18 cellular contexts compared by ENCODE assay signal in genomic region chr12:94276725-94277124, GRCh38.
DNase-seq lines count a peak whose midpoint lies in the region; ATAC-seq, FAIRE-seq and TF ChIP-seq lines count a peak whose summit lies in the region.
"Had no signal": no experiment of that assay in that cellular context is flagged by ENCODE, and none has a peak within 500 bp of the region (broad histone marks: within the 10 kb centered on the region; RNA-seq: fewer than 3 reads in every experiment).

No MANE protein-coding gene starts in this region.

- FAIRE-seq in K562 (lab: Jason Lieb, UNC), result no peak
- FAIRE-seq: A549, GM12892 had no signal

- ATAC-seq in K562 (no peak), left colon (peak; percentile 63), mucosa of descending colon (peak; percentile 25), HG02798 (IDR thresholded peaks at IDR 0.05; ENCODE audit: poor library complexity, unreplicated experiment) (no peak)
- ATAC-seq in activated CD8-positive, alpha-beta T cell treated with anti-CD3 and anti-CD28 coated beads, Interleukin-2, amount 10 ng/mL, durations not matched to agents 7 days and 5 days, result no peak
- ATAC-seq: A549, GM23338 had no signal

- H3K27me3 ChIP-seq in K562 (ENCODE audit: control insufficient read depth in 2 of 2, insufficient read depth in 2 of 2, low read length in 2 of 2), result peaks cover 4 to 30% of the 10 kb centered on the region in 2 experiments; a peak in 4 of 5 replicates
- H3K27me3 ChIP-seq in CD8-positive, alpha-beta memory T cell (ENCODE audit: insufficient read depth, low read length, poor library complexity, severe bottlenecking), result no peaks in the 10 kb centered on the region
- H3K27me3 ChIP-seq: BE2C had no signal

- DNase-seq in K562 (ENCODE audit: extremely low read depth in 1 of 4, low spot score in 3 of 4) (no peak), left colon (no peak), mucosa of descending colon (no peak), D341Med (ENCODE audit: low spot score) (no peak)
- DNase-seq in activated CD8-positive, alpha-beta T cell treated with anti-CD3 and anti-CD28 coated beads, Interleukin-2, amount 10 ng/mL, durations not matched to agents 7 days and 5 days, result no peak
- no peak for DNase-seq in CD8-positive, alpha-beta memory T cell
- DNase-seq: BE2C; CD4-positive, alpha-beta memory T cell; COR-L47; DND-41; GDM1; H7 had no signal

- H3K4me1 Mint-ChIP-seq in activated CD8-positive, alpha-beta T cell treated with anti-CD3 and anti-CD28 coated beads, Interleukin-2, amount 10 ng/mL, durations not matched to agents 7 days and 5 days (ENCODE audit: low read depth), result peaks cover 9% of the 10 kb centered on the region
- peaks cover 7 to 12% (median 10%) of the 10 kb centered on the region in 3 donors for H3K4me1 Mint-ChIP-seq in CD8-positive, alpha-beta memory T cell

- H3K36me3 ChIP-seq in K562 (ENCODE audit: control insufficient read depth, insufficient read depth, low read length) (no peaks in the 10 kb centered on the region), mucosa of descending colon (ENCODE audit: low read depth) (no peaks in the 10 kb centered on the region)
- peaks cover 5% of the 10 kb centered on the region for H3K36me3 ChIP-seq in CD8-positive, alpha-beta memory T cell (ENCODE audit: insufficient read depth, low read length)
- H3K36me3 ChIP-seq: BE2C had no signal

- H3K4me1 ChIP-seq in K562 (replicated peaks in 1 of 2; ENCODE audit: control insufficient read depth in 2 of 2, insufficient read depth in 2 of 2, low read length in 2 of 2) (no peaks in the 10 kb centered on the region), mucosa of descending colon (ENCODE audit: low read depth) (no peaks in the 10 kb centered on the region)
- peaks cover under 1% of the 10 kb centered on the region for H3K4me1 ChIP-seq in CD8-positive, alpha-beta memory T cell (ENCODE audit: insufficient read depth, low read length)
- H3K4me1 ChIP-seq: A549, BE2C had no signal

- no peak overlapping the region for H2AFZ ChIP-seq in K562 (ENCODE audit: low read depth, low read length)
- H2AFZ ChIP-seq: GM23338 had no signal

- H3K9me3 ChIP-seq in K562 (replicated peaks; ENCODE audit: control insufficient read depth, insufficient read depth, low read depth, low read length) (no peaks in the 10 kb centered on the region), mucosa of descending colon (no peaks in the 10 kb centered on the region)
- no peaks in the 10 kb centered on the region for H3K9me3 ChIP-seq in CD8-positive, alpha-beta memory T cell (ENCODE audit: low read length)
- H3K9me3 ChIP-seq: A549 had no signal

- no peak for TF ChIP-seq EP300 in K562 (IDR thresholded peaks at IDR 0.05; ENCODE audit: low read length)

- no peak overlapping the region for H3K27ac Mint-ChIP-seq in activated CD8-positive, alpha-beta T cell treated with anti-CD3 and anti-CD28 coated beads, Interleukin-2, amount 10 ng/mL, durations not matched to agents 7 days and 5 days
- H3K27ac Mint-ChIP-seq in CD8-positive, alpha-beta memory T cell, result peak overlapping the region in 1 of 8 donors; percentile 44
- H3K27ac Mint-ChIP-seq: GM23338 had no signal

- H4K20me1 ChIP-seq in K562 (replicated peaks; ENCODE audit: control insufficient read depth, insufficient read depth, low read length), result no peaks in the 10 kb centered on the region

- TF ChIP-seq RAD21 in K562 (CRISPR knock-in tag; conservative IDR thresholded peaks at IDR 0.05 in 1 of 2, IDR thresholded peaks at IDR 0.05 in 1 of 2), result no peak

- in situ Hi-C loops in K562 (cut with MboI), result no loop called here

- no peak overlapping the region for H3K4me2 ChIP-seq in K562 (ENCODE audit: insufficient read depth, low read length)
- H3K4me2 ChIP-seq: A549, GM23338 had no signal

- BruUV-seq in K562 (replicated peaks; lab: Mats Ljungman, UMichigan), result no TSS peak

- H3K27ac ChIP-seq in K562 (ENCODE audit: extremely low read depth, low read depth, low read length), result no peak overlapping the region
- H3K27ac ChIP-seq in CD8-positive, alpha-beta memory T cell (ENCODE audit: low read depth, low read length), result no peak overlapping the region
- H3K27ac ChIP-seq: A549, C4-2B, HL-60 had no signal

- 19% methylated on average over 6 of the region's 6 CpGs for WGBS in K562 (ENCODE audit: insufficient coverage, low coverage, missing lambda C conversion rate)

- H3K79me2 ChIP-seq in K562 (ENCODE audit: control insufficient read depth, insufficient read depth, low read length), result no peaks in the 10 kb centered on the region

- H3K9me1 ChIP-seq in K562 (ENCODE audit: control insufficient read depth, insufficient read depth, low read length), result no peaks in the 10 kb centered on the region

- no peak for TF ChIP-seq POLR2A in K562 (conservative IDR thresholded peaks at IDR 0.05)

- peaks cover 52% of the 10 kb centered on the region for H3K36me3 Mint-ChIP-seq in activated CD8-positive, alpha-beta T cell treated with anti-CD3 and anti-CD28 coated beads, Interleukin-2, amount 10 ng/mL, durations not matched to agents 7 days and 5 days (ENCODE audit: low read depth)
- peaks cover 5 to 32% (median 14%) of the 10 kb centered on the region in 3 donors for H3K36me3 Mint-ChIP-seq in CD8-positive, alpha-beta memory T cell

- no peaks in the 10 kb centered on the region for H3K9me3 Mint-ChIP-seq in activated CD8-positive, alpha-beta T cell treated with anti-CD3 and anti-CD28 coated beads, Interleukin-2, amount 10 ng/mL, durations not matched to agents 7 days and 5 days (ENCODE audit: insufficient read depth)
- no peaks in the 10 kb centered on the region for H3K9me3 Mint-ChIP-seq in CD8-positive, alpha-beta memory T cell
- H3K9me3 Mint-ChIP-seq: CD4-positive, alpha-beta memory T cell; GM23338 had no signal

- no peak overlapping the region for H3K4me3 ChIP-seq in K562
- no peak overlapping the region for H3K4me3 ChIP-seq in mucosa of descending colon
- no peak overlapping the region for H3K4me3 ChIP-seq in CD8-positive, alpha-beta memory T cell (ENCODE audit: low read length)
- H3K4me3 ChIP-seq: A549, GM23338 had no signal

- no peaks in the 10 kb centered on the region for H3K27me3 Mint-ChIP-seq in activated CD8-positive, alpha-beta T cell treated with anti-CD3 and anti-CD28 coated beads, Interleukin-2, amount 10 ng/mL, durations not matched to agents 7 days and 5 days (ENCODE audit: low read depth)
- H3K27me3 Mint-ChIP-seq in CD8-positive, alpha-beta memory T cell, result no peaks in the 10 kb centered on the region
- H3K27me3 Mint-ChIP-seq: CD4-positive, alpha-beta memory T cell had no signal

- TF ChIP-seq CTCF in K562 (IDR thresholded peaks at IDR 0.05 in 2 of 3, conservative IDR thresholded peaks at IDR 0.05 in 1 of 3; ENCODE audit: insufficient read depth in 2 of 3, low read depth in 1 of 3, low read length in 3 of 3) (no peak), mucosa of descending colon (IDR thresholded peaks at IDR 0.05) (no peak)

- no peak overlapping the region for H3K9ac ChIP-seq in K562 (ENCODE audit: insufficient read depth in 1 of 2, low read depth in 2 of 2, low read length in 2 of 2)

- no peak overlapping the region for H3K4me3 Mint-ChIP-seq in activated CD8-positive, alpha-beta T cell treated with anti-CD3 and anti-CD28 coated beads, Interleukin-2, amount 10 ng/mL, durations not matched to agents 7 days and 5 days
- H3K4me3 Mint-ChIP-seq in CD8-positive, alpha-beta memory T cell, result no peak overlapping the region
- H3K4me3 Mint-ChIP-seq: CD4-positive, alpha-beta memory T cell; GM23338 had no signal

- CTCF ChIA-PET in K562 (lab: Yijun Ruan, JAX; ENCODE audit: low intra/inter-chr PET ratio), result no interaction called here
- CTCF ChIA-PET in activated CD8-positive, alpha-beta T cell treated with anti-CD3 and anti-CD28 coated beads, Interleukin-2, amount 10 ng/mL, durations not matched to agents 7 days and 5 days (lab: Charles Lee), result no interaction called here
- CTCF ChIA-PET in CD8-positive, alpha-beta memory T cell (lab: Charles Lee), result no interaction called here

- POLR2A ChIA-PET in K562 (lab: Yijun Ruan, JAX), result interaction anchor here (1.0 to 1.1 kb wide), 2 partner anchors 13 to 27 kb away, joined by 3 read pairs; no protein-coding TSS in a partner anchor
- POLR2A ChIA-PET in activated CD8-positive, alpha-beta T cell treated with anti-CD3 and anti-CD28 coated beads, Interleukin-2, amount 10 ng/mL, durations not matched to agents 7 days and 5 days (lab: Charles Lee), result interaction anchor here (2.4 kb wide), 1 partner anchor 14 kb away, joined by 5 read pairs; no protein-coding TSS in a partner anchor
- POLR2A ChIA-PET in CD8-positive, alpha-beta memory T cell (lab: Charles Lee), result no interaction called here

- intact Hi-C loops in K562 (cut with micrococcal nuclease), result no loop called here
- intact Hi-C loops in left colon (cut with DNase I, micrococcal nuclease), result no loop called here
- intact Hi-C loops in mucosa of descending colon (cut with DNase I, micrococcal nuclease), result no loop called here

TF ChIP-seq in K562, 482 proteins besides CTCF, POLR2A, EP300 and RAD21:
- TF ChIP-seq CEBPB (tag; IDR thresholded peaks at IDR 0.05) (peak; percentile 46), WHSC1 (IDR thresholded peaks at IDR 0.05; ENCODE audit: low read length) (no peak), ETV6 (IDR thresholded peaks at IDR 0.05; ENCODE audit: borderline replicate concordance in 1 of 2, low read depth in 2 of 2, low read length in 1 of 2) (no peak), ETV6 (CRISPR knock-in tag; IDR thresholded peaks at IDR 0.05; ENCODE audit: borderline replicate concordance) (no peak)

Comparison
In these comparisons a context has a peak if more than half of its experiments do, and no peak if none do; other contexts are left out.
1. ATAC-seq: peak in left colon (single experiment) and mucosa of descending colon (single experiment); none in K562 (single experiment), activated CD8-positive, alpha-beta T cell treated with anti-CD3 and anti-CD28 coated beads, Interleukin-2, amount 10 ng/mL, durations not matched to agents 7 days and 5 days (single experiment) and HG02798 (single experiment).